ENCODE assay signal across 29 cellular contexts in the genomic region with DNA sequence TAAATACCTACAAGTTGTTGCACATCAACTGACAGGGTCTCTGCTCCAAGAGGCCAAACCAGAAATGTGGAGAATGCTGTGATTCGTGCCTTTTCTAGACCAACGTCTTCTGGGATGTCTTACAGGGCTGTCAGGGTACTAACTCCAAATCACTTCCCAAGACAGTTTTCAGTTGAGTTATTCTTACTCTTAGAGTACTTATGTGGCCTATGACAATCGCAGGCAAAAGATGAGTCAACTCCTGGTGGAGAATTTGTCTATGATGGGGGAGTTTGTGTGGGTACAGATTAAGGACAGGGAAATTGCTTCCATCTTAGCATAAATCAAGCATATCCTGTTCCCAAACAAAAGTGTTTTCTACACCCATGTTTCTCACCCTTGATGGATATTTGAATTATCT.
A peak's percentile ranks its signal among the peaks of the same experiment; 100 is the strongest.
DNase-seq lines count a peak whose midpoint lies in the region; ATAC-seq, FAIRE-seq and TF ChIP-seq lines count a peak whose summit lies in the region.
"Had no signal": no experiment of that assay in that cellular context is flagged by ENCODE, and none has a peak within 500 bp of the region (broad histone marks: within the 10 kb centered on the region; RNA-seq: fewer than 3 reads in every experiment).

No MANE protein-coding gene starts in this region.

- H4K91ac ChIP-seq in IMR-90 (ENCODE audit: insufficient read depth, low read depth, low read length), result no peak overlapping the region
- no peak overlapping the region for H4K91ac ChIP-seq in mesenchymal stem cell (ENCODE audit: low read length)

- H3K18ac ChIP-seq in IMR-90 (ENCODE audit: low read depth, low read length) (no peak overlapping the region), mesenchymal stem cell (ENCODE audit: low read depth in 1 of 2, low read length in 2 of 2) (peak overlapping the region in 1 of 2 experiments; percentile 23)

- TF ChIP-seq CTCF in AG10803 (conservative IDR thresholded peaks at IDR 0.05; ENCODE audit: low read length) (no peak), IMR-90 (conservative IDR thresholded peaks at IDR 0.05; ENCODE audit: low read depth, low read length) (no peak), foreskin keratinocyte (conservative IDR thresholded peaks at IDR 0.05) (no peak), GM10266 (IDR thresholded peaks at IDR 0.05; ENCODE audit: control insufficient read depth, insufficient read depth, low read depth, missing control alignments) (no peak)

- H3K9ac ChIP-seq in IMR-90 (ENCODE audit: low read depth, low read length) (no peak overlapping the region), mesenchymal stem cell (ENCODE audit: low read length) (no peak overlapping the region)
- H3K9ac ChIP-seq: BLaER1 had no signal

- no TSS peak for BruUV-seq in IMR-90 (replicated peaks; lab: Mats Ljungman, UMichigan)

- no peak overlapping the region for H2BK15ac ChIP-seq in IMR-90 (ENCODE audit: low read depth, low read length)
- H2BK15ac ChIP-seq in mesenchymal stem cell (ENCODE audit: low read depth, poor library complexity, severe bottlenecking), result no peak overlapping the region

- no peak overlapping the region for H2BK5ac ChIP-seq in IMR-90 (ENCODE audit: low read depth, low read length, poor library complexity, severe bottlenecking)
- H2BK5ac ChIP-seq in mesenchymal stem cell (ENCODE audit: low read depth, low read length, poor library complexity, severe bottlenecking), result no peak overlapping the region

- no peak for TF ChIP-seq RAD21 in IMR-90 (IDR thresholded peaks at IDR 0.05; ENCODE audit: low read length)

- dilution Hi-C loops in IMR-90 (cut with HindIII; ENCODE audit: low sequenced_read_pairs, unreplicated experiment), result no loop called here

- POLR2A ChIA-PET in IMR-90 (lab: Charles Lee; ENCODE audit: unreplicated experiment), result no interaction called here

- H3K36me3 ChIP-seq in IMR-90 (ENCODE audit: control insufficient read depth, insufficient read depth, low read length) (no peaks in the 10 kb centered on the region), mesenchymal stem cell (ENCODE audit: control insufficient read depth in 1 of 2, insufficient read depth in 2 of 2, low read depth in 1 of 2, low read length in 2 of 2) (no peaks in the 10 kb centered on the region), small intestine (ENCODE audit: control insufficient read depth in 2 of 2, insufficient read depth in 2 of 2, low read length in 2 of 2) (no peaks in the 10 kb centered on the region)
- H3K36me3 ChIP-seq: BLaER1, MG63, SJSA1 had no signal

- H3K4me2 ChIP-seq in IMR-90 (ENCODE audit: low read depth, low read length) (no peak overlapping the region), mesenchymal stem cell (ENCODE audit: low read length, poor library complexity, severe bottlenecking) (no peak overlapping the region)
- H3K4me2 ChIP-seq: BLaER1 had no signal

- H3K9me1 ChIP-seq in IMR-90 (ENCODE audit: insufficient read depth, low read length), result no peaks in the 10 kb centered on the region

- in situ Hi-C loops in IMR-90 (cut with MboI; ENCODE audit: low sequenced_read_pairs), result no loop called here

- H3K27ac ChIP-seq in IMR-90 (ENCODE audit: insufficient read depth, low read length) (no peak overlapping the region), mesenchymal stem cell (ENCODE audit: low read length, poor library complexity, severe bottlenecking) (no peak overlapping the region), foreskin keratinocyte (no peak overlapping the region), small intestine (ENCODE audit: low read depth in 1 of 2, low read length in 1 of 2) (no peak overlapping the region)
- H3K27ac ChIP-seq: BLaER1, SJSA1 had no signal

- intact Hi-C loops in IMR-90 (cut with micrococcal nuclease), result no loop called here

- H2AK5ac ChIP-seq in IMR-90 (ENCODE audit: low read depth, low read length), result no peak overlapping the region
- H2AK5ac ChIP-seq in mesenchymal stem cell (ENCODE audit: low read length, severe bottlenecking), result no peak overlapping the region

- H3K79me1 ChIP-seq in IMR-90 (ENCODE audit: low read depth in 1 of 2, low read length in 2 of 2), result no peaks in the 10 kb centered on the region
- no peaks in the 10 kb centered on the region for H3K79me1 ChIP-seq in mesenchymal stem cell (replicated peaks; ENCODE audit: low read length, poor library complexity, severe bottlenecking)

- no peak overlapping the region for H2AK9ac ChIP-seq in IMR-90 (replicated peaks; ENCODE audit: low read depth, low read length, poor library complexity)

- no peak for ATAC-seq in IMR-90 (ENCODE audit: low read depth)
- no peak for ATAC-seq in foreskin keratinocyte
- ATAC-seq: HCT116, HepG2, K562, PC-3 had no signal

- H3K23ac ChIP-seq in IMR-90 (ENCODE audit: low read depth, low read length), result no peak overlapping the region
- no peak overlapping the region for H3K23ac ChIP-seq in mesenchymal stem cell (ENCODE audit: low read length in 2 of 2)

- H2BK20ac ChIP-seq in IMR-90 (ENCODE audit: low read depth, low read length), result no peak overlapping the region

- H4K8ac ChIP-seq in IMR-90 (ENCODE audit: low read depth in 2 of 2, low read length in 2 of 2), result no peak overlapping the region
- no peak overlapping the region for H4K8ac ChIP-seq in mesenchymal stem cell (ENCODE audit: low read length)

- no peaks in the 10 kb centered on the region for H3K27me3 ChIP-seq in IMR-90 (ENCODE audit: control insufficient read depth, insufficient read depth, low read length)
- no peaks in the 10 kb centered on the region for H3K27me3 ChIP-seq in mesenchymal stem cell (ENCODE audit: control insufficient read depth in 1 of 2, insufficient read depth in 1 of 2, low read length in 2 of 2)
- no peaks in the 10 kb centered on the region for H3K27me3 ChIP-seq in foreskin keratinocyte
- H3K27me3 ChIP-seq in small intestine (ENCODE audit: control insufficient read depth in 2 of 2, insufficient read depth in 2 of 2, low read length in 2 of 2), result no peaks in the 10 kb centered on the region
- H3K27me3 ChIP-seq: BLaER1, MG63, SJSA1 had no signal

- no peak overlapping the region for H3K14ac ChIP-seq in IMR-90 (replicated peaks; ENCODE audit: low read depth, low read length)
- H3K14ac ChIP-seq in mesenchymal stem cell (ENCODE audit: low read length in 2 of 2), result no peak overlapping the region

- H2AFZ ChIP-seq in IMR-90 (replicated peaks; ENCODE audit: low read length, poor library complexity), result no peak overlapping the region
- no peak overlapping the region for H2AFZ ChIP-seq in mesenchymal stem cell (ENCODE audit: low read depth, low read length)

- H3K4me1 ChIP-seq in IMR-90 (ENCODE audit: control insufficient read depth, insufficient read depth, low read length) (peaks cover 5% of the 10 kb centered on the region; the same call in 1 of the 2 replicates), mesenchymal stem cell (ENCODE audit: control insufficient read depth, insufficient read depth, low read depth, low read length) (no peaks in the 10 kb centered on the region), foreskin keratinocyte (no peaks in the 10 kb centered on the region), small intestine (ENCODE audit: control insufficient read depth in 2 of 2, insufficient read depth in 1 of 2, low read depth in 1 of 2, low read length in 1 of 2) (no peaks in the 10 kb centered on the region)
- H3K4me1 ChIP-seq: BLaER1 had no signal

- no peak overlapping the region for H3K4me3 ChIP-seq in AG10803 (ENCODE audit: low read length)
- H3K4me3 ChIP-seq in IMR-90 (ENCODE audit: insufficient read depth, low read depth, low read length), result no peak overlapping the region
- H3K4me3 ChIP-seq in mesenchymal stem cell (ENCODE audit: insufficient read depth in 1 of 2, low read depth in 1 of 2, low read length in 2 of 2), result no peak overlapping the region
- no peak overlapping the region for H3K4me3 ChIP-seq in small intestine (ENCODE audit: low read depth in 1 of 2, low read length in 2 of 2)
- H3K4me3 ChIP-seq: BLaER1, K562, MG63, SJSA1 had no signal

- no peaks in the 10 kb centered on the region for H3K9me3 ChIP-seq in IMR-90 (ENCODE audit: control insufficient read depth, insufficient read depth, low read length)
- H3K9me3 ChIP-seq in mesenchymal stem cell (ENCODE audit: control insufficient read depth, low read length), result no peaks in the 10 kb centered on the region
- no peaks in the 10 kb centered on the region for H3K9me3 ChIP-seq in small intestine (ENCODE audit: control insufficient read depth, low read depth)
- H3K9me3 ChIP-seq: BLaER1, MG63, SJSA1 had no signal

- no peak for TF ChIP-seq POLR2A in IMR-90 (IDR thresholded peaks at IDR 0.05; ENCODE audit: low read depth, low read length)

- CTCF ChIA-PET in IMR-90 (lab: Yijun Ruan, JAX), result no interaction called here

- FAIRE-seq in small intestine (lab: Jason Lieb, UNC), result no peak
- FAIRE-seq: GM12891, HepG2, K562 had no signal

- H4K20me1 ChIP-seq in IMR-90 (ENCODE audit: insufficient read depth, low read length), result no peaks in the 10 kb centered on the region
- H4K20me1 ChIP-seq: BLaER1 had no signal

- no CpG with 5 or more reads among the region's 3 CpGs for WGBS in IMR-90 (ENCODE audit: extremely low coverage in 2 of 2, insufficient read length in 1 of 2), 2 experiments
- 25% methylated on average over 3 of the region's 3 CpGs for WGBS in mesenchymal stem cell
- 79 to 87% (median 84%) methylated on average over 3 of the region's 3 CpGs for WGBS in small intestine, 3 donors

- H2BK120ac ChIP-seq in IMR-90 (ENCODE audit: low read depth, low read length) (no peak overlapping the region), mesenchymal stem cell (ENCODE audit: low read depth, low read length) (no peak overlapping the region)

- no peak overlapping the region for H3K4ac ChIP-seq in IMR-90 (ENCODE audit: low read depth, low read length)
- no peak overlapping the region for H3K4ac ChIP-seq in mesenchymal stem cell (ENCODE audit: low read depth in 1 of 2, low read length in 2 of 2)

- DNase-seq in AG10803 (ENCODE audit: low read depth) (peak; percentile 45), IMR-90 (peak; percentile 26), amniotic epithelial cell (ENCODE audit: low read depth) (peak; percentile 41), mesenchymal stem cell (peak; percentile 43), foreskin keratinocyte (no peak), NCI-H2081 treated with DMSO at 0.1 percent for 48 hours (lab: John Stamatoyannopoulos, UW) (no peak), GM10266 (ENCODE audit: extremely low spot score) (no peak), small intestine (no peak)
- DNase-seq: 8988T; ACHN; CD4-positive, CD25-positive, alpha-beta regulatory T cell; GDM1; Kasumi-1; MG63; NCI-H1105 treated with DMSO at 0.1 percent for 48 hours; NCI-H2029; NCI-H446 treated with DMSO at 0.1 percent for 48 hours; NCI-H526; NCI-H82; NK-92 treated with Interleukin-12 subunit alpha and Interleukin-12 subunit beta, amount 100 ng/mL, for 24 hours; PC-3; Right ventricle myocardium superior; RPMI8226 had no signal

- no peak overlapping the region for H3K56ac ChIP-seq in IMR-90 (ENCODE audit: extremely low read depth, insufficient read depth, low read length)

- no peak overlapping the region for H4K5ac ChIP-seq in IMR-90 (ENCODE audit: low read depth, low read length)

- peak overlapping the region in 1 of 2 experiments; percentile 69 for H2BK12ac ChIP-seq in mesenchymal stem cell (ENCODE audit: low read length in 2 of 2)

TF ChIP-seq in IMR-90, 13 proteins besides CTCF, POLR2A, EP300 and RAD21 (continues in another document):
- TF ChIP-seq RCOR1 (IDR thresholded peaks at IDR 0.05; ENCODE audit: insufficient replicate concordance, low read length), result no peak
- no peak for TF ChIP-seq BHLHE40 (IDR thresholded peaks at IDR 0.05; ENCODE audit: low read depth, low read length)
- no peak for TF ChIP-seq MAZ (IDR thresholded peaks at IDR 0.05; ENCODE audit: borderline replicate concordance, low read depth, low read length)

Comparison
In these comparisons a context has a peak if more than half of its experiments do, and no peak if none do; other contexts are left out.
1. DNase-seq: peak in AG10803 (single experiment), IMR-90 (single experiment), amniotic epithelial cell (single experiment) and mesenchymal stem cell (single experiment); none in foreskin keratinocyte (0 of 2), NCI-H2081 treated with DMSO at 0.1 percent for 48 hours (single experiment), GM10266 (single experiment) and small intestine (single experiment).